ENCODE assay signal across 14 cellular contexts in genomic region chr7:155291729-155292128, GRCh38.
"Had no signal": no experiment of that assay in that cellular context is flagged by ENCODE, and none has a peak within 500 bp of the region (broad histone marks: within the 10 kb centered on the region; RNA-seq: fewer than 3 reads in every experiment).

No MANE protein-coding gene starts in this region.

- H3K9me3 ChIP-seq: thoracic aorta, upper lobe of left lung had no signal

- H3K27me3 ChIP-seq: upper lobe of left lung had no signal

- H3K4me3 ChIP-seq: lung, thoracic aorta, upper lobe of left lung had no signal

- H3K4me3 Mint-ChIP-seq: activated naive CD4-positive, alpha-beta T cell treated with anti-CD3 and anti-CD28 coated beads for 36 hours; activated naive CD8-positive, alpha-beta T cell treated with anti-CD3 and anti-CD28 coated beads, Interleukin-2, amount 50 U/mL, for 24 hours; mesothelial cell of epicardium; natural killer cell treated with Interleukin-12 subunit alpha and Interleukin-12 subunit beta and Interleukin-15 and Interleukin-18, amount 100 ng/mL, for 72 hours; T-cell had no signal

- H3K27ac Mint-ChIP-seq: activated naive CD4-positive, alpha-beta T cell treated with anti-CD3 and anti-CD28 coated beads for 36 hours; mesothelial cell of epicardium; progenitor cell of endocrine pancreas; T-cell had no signal

- ATAC-seq: T-cell had no signal

- H3K9me3 Mint-ChIP-seq: activated naive CD4-positive, alpha-beta T cell treated with anti-CD3 and anti-CD28 coated beads for 36 hours; activated naive CD8-positive, alpha-beta T cell treated with anti-CD3 and anti-CD28 coated beads, Interleukin-2, amount 50 U/mL, for 24 hours; natural killer cell treated with Interleukin-12 subunit alpha and Interleukin-12 subunit beta and Interleukin-15 and Interleukin-18, amount 100 ng/mL, for 72 hours; T-cell had no signal

- DNase-seq: activated CD4-positive, alpha-beta T cell treated with anti-CD3 and anti-CD28 coated beads, Interleukin-2, amount 50 U/mL, for 1 hour; activated naive CD4-positive, alpha-beta T cell treated with anti-CD3 and anti-CD28 coated beads for 36 hours; activated T-cell treated with anti-CD3 and anti-CD28 coated beads for 4 hours; caudate nucleus; foreskin melanocyte; stimulated activated CD4-positive, alpha-beta T cell treated with anti-CD3 and anti-CD28 coated beads, Interleukin-2, amount 100 ng/mL, for 24 hours; T-cell had no signal

- H3K27ac ChIP-seq: thoracic aorta, upper lobe of left lung had no signal

- H3K36me3 Mint-ChIP-seq: mesothelial cell of epicardium; natural killer cell treated with Interleukin-12 subunit alpha and Interleukin-12 subunit beta and Interleukin-15 and Interleukin-18, amount 100 ng/mL, for 72 hours; T-cell had no signal

- H3K27me3 Mint-ChIP-seq: activated naive CD8-positive, alpha-beta T cell treated with anti-CD3 and anti-CD28 coated beads, Interleukin-2, amount 50 U/mL, for 24 hours; T-cell had no signal

- H3K36me3 ChIP-seq: thoracic aorta, upper lobe of left lung had no signal
